19 cellular contexts compared by ENCODE assay signal in the genomic region with DNA sequence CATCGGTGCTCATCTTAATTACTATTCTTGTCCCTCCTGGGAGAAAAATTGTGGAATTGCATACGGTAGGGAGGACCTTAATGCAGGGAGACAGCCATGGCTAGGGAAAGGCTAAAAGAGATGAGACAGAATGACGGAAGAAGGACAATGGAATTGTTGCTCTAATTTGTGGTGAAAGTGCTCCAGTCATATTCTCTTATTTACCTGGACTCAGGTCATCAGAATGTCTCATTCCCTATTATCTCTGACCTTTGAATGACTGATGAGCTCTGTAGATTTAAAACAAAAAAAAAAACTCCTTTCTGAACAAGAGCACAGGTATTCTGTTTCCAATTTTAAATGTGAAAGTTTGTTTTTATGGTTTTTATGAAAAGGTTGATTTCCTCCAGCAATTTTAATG.
"Had no signal": no experiment of that assay in that cellular context is flagged by ENCODE, and none has a peak within 500 bp of the region (broad histone marks: within the 10 kb centered on the region; RNA-seq: fewer than 3 reads in every experiment).

No MANE protein-coding gene starts in this region.

- H3K27me3 ChIP-seq: colonic mucosa, heart right ventricle, left lung had no signal

- H3K36me3 Mint-ChIP-seq: activated naive CD4-positive, alpha-beta T cell treated with anti-CD3 and anti-CD28 coated beads, Interleukin-2, amount 10 ng/mL, durations not matched to agents 7 days and 5 days had no signal

- H3K4me1 Mint-ChIP-seq: activated naive CD4-positive, alpha-beta T cell treated with anti-CD3 and anti-CD28 coated beads, Interleukin-2, amount 10 ng/mL, durations not matched to agents 7 days and 5 days; activated T-helper 17 cell treated with anti-CD3 and anti-CD28 coated beads, Interleukin-2, amount 50 U/mL, for 72 hours had no signal

- DNase-seq: activated CD4-positive, alpha-beta T cell treated with anti-CD3 and anti-CD28 coated beads for 48 hours; activated CD8-positive, alpha-beta T cell treated with anti-CD3 and anti-CD28 coated beads, Interleukin-2, amount 10 ng/mL, durations not matched to agents 7 days and 5 days; activated naive CD4-positive, alpha-beta T cell treated with anti-CD3 and anti-CD28 coated beads, Interleukin-2, amount 10 ng/mL, durations not matched to agents 7 days and 5 days; caudate nucleus; colonic mucosa; esophagus squamous epithelium; foreskin fibroblast; heart right ventricle; left lung; mesenchymal stem cell; occipital lobe; stimulated activated CD4-positive, alpha-beta T cell treated with anti-CD3 and anti-CD28 coated beads, Interleukin-12 subunit alpha, Interleukin-12 subunit beta, amount 100 ng/mL, for 4 hours; stimulated activated naive CD4-positive, alpha-beta T cell treated with Interleukin-2 at 50 U/mL for 16 hours had no signal

- H3K36me3 ChIP-seq: colonic mucosa, esophagus squamous epithelium, heart right ventricle, left lung, prostate gland had no signal

- H3K4me3 ChIP-seq: colonic mucosa, esophagus squamous epithelium, heart right ventricle, left lung, prostate gland had no signal

- H3K4me3 Mint-ChIP-seq: activated CD8-positive, alpha-beta T cell treated with anti-CD3 and anti-CD28 coated beads, Interleukin-2, amount 10 ng/mL, durations not matched to agents 7 days and 5 days; activated naive CD4-positive, alpha-beta T cell treated with anti-CD3 and anti-CD28 coated beads, Interleukin-2, amount 10 ng/mL, durations not matched to agents 7 days and 5 days; activated T-helper 17 cell treated with anti-CD3 and anti-CD28 coated beads, Interleukin-2, amount 50 U/mL, for 72 hours; nephron; type B pancreatic cell had no signal

- H3K9me3 Mint-ChIP-seq: activated naive CD4-positive, alpha-beta T cell treated with anti-CD3 and anti-CD28 coated beads, Interleukin-2, amount 10 ng/mL, durations not matched to agents 7 days and 5 days; activated T-helper 17 cell treated with anti-CD3 and anti-CD28 coated beads, Interleukin-2, amount 50 U/mL, for 72 hours; nephron had no signal

- H3K27ac Mint-ChIP-seq: activated CD8-positive, alpha-beta T cell treated with anti-CD3 and anti-CD28 coated beads, Interleukin-2, amount 10 ng/mL, durations not matched to agents 7 days and 5 days; activated naive CD4-positive, alpha-beta T cell treated with anti-CD3 and anti-CD28 coated beads, Interleukin-2, amount 10 ng/mL, durations not matched to agents 7 days and 5 days; activated T-helper 17 cell treated with anti-CD3 and anti-CD28 coated beads, Interleukin-2, amount 50 U/mL, for 72 hours; nephron; type B pancreatic cell had no signal

- H3K27ac ChIP-seq: colonic mucosa, esophagus squamous epithelium, left lung, prostate gland had no signal

- H3K9me3 ChIP-seq: colonic mucosa, esophagus squamous epithelium, heart right ventricle, left lung, prostate gland had no signal

- FAIRE-seq: islet of Langerhans had no signal

- H3K4me1 ChIP-seq: colonic mucosa, left lung, prostate gland had no signal

- ATAC-seq: activated CD8-positive, alpha-beta T cell treated with anti-CD3 and anti-CD28 coated beads, Interleukin-2, amount 10 ng/mL, durations not matched to agents 7 days and 5 days; activated T-helper 17 cell treated with anti-CD3 and anti-CD28 coated beads, Interleukin-2, amount 50 U/mL, for 72 hours; heart right ventricle; left lung; sciatic nerve had no signal
